In the genomic region with DNA sequence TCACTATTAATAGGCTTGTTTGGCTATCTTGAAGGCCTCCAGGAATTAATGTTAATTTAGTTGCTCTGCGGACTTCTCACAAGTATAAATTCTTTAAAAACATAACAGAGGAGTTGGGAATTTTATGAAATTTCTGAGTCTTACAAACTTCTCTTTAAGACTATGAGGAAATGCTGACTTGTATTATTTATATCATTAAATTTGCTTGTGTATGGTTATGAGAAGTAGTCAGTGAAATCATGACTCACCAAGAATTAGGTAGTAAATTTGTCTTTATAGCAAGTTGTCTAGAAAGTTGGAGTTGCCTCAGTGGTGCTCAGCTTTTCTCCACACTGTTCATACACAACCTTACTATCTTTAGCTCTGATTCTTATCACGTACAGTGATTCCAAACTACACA, we compare ENCODE assay signal across 28 cellular contexts.
"Had no signal": no experiment of that assay in that cellular context is flagged by ENCODE, and none has a peak within 500 bp of the region (broad histone marks: within the 10 kb centered on the region; RNA-seq: fewer than 3 reads in every experiment).

No MANE protein-coding gene starts in this region.

- ATAC-seq: activated CD8-positive, alpha-beta memory T cell treated with anti-CD3 and anti-CD28 coated beads, Interleukin-2, amount 10 ng/mL, durations not matched to agents 7 days and 5 days; activated naive CD4-positive, alpha-beta T cell treated with anti-CD3 and anti-CD28 coated beads, Interleukin-2, amount 50 U/mL, for 72 hours; activated naive CD8-positive, alpha-beta T cell treated with anti-CD3 and anti-CD28 coated beads, Interleukin-2, amount 50 U/mL, for 24 hours; SK-N-SH treated with all-trans-retinoic acid at 6 μM for 48 hours had no signal

- DNase-seq: activated B cell treated with CpG ODN at 0.5 μM for 24 hours; activated CD4-positive, alpha-beta T cell treated with anti-CD3 and anti-CD28 coated beads for 1 hour; activated CD4-positive, alpha-beta T cell treated with anti-CD3 and anti-CD28 coated beads, Interleukin-2, amount 10 ng/mL, durations not matched to agents 24 days and 14 days; activated CD4-positive, alpha-beta T cell treated with anti-CD3 and anti-CD28 coated beads, Interleukin-2, amount 50 U/mL, for 48 hours; activated CD8-positive, alpha-beta memory T cell treated with anti-CD3 and anti-CD28 coated beads, Interleukin-2, amount 10 ng/mL, durations not matched to agents 7 days and 5 days; activated effector memory CD4-positive, alpha-beta T cell treated with Interleukin-2 at 50 U/mL for 16 hours; activated naive CD4-positive, alpha-beta T cell treated with Interleukin-2 at 50 U/mL for 16 hours; activated naive CD8-positive, alpha-beta T cell treated with anti-CD3 and anti-CD28 coated beads, Interleukin-2, amount 50 U/mL, for 24 hours; activated T-cell treated with anti-CD3 and anti-CD28 coated beads, Interleukin-2, amount 50 U/mL, for 24 hours; amygdala; brain microvascular endothelial cell; cerebellar nuclear complex; MG63; MV-4-11; NCI-H1092 treated with DMSO at 0.1 percent for 48 hours; NCI-H1417 treated with DMSO at 0.1 percent for 48 hours; NCI-H1694; NCI-H2029; NCI-H2107; NCI-H510A treated with DMSO at 0.1 percent for 48 hours; NCI-H69; SHP77 had no signal

- H3K4me1 Mint-ChIP-seq: activated B cell treated with CpG ODN at 0.5 μM for 24 hours; activated CD4-positive, alpha-beta T cell treated with anti-CD3 and anti-CD28 coated beads, Interleukin-2, amount 10 ng/mL, durations not matched to agents 24 days and 14 days; activated naive CD8-positive, alpha-beta T cell treated with anti-CD3 and anti-CD28 coated beads, Interleukin-2, amount 50 U/mL, for 24 hours had no signal

- H3K27me3 Mint-ChIP-seq: activated CD8-positive, alpha-beta memory T cell treated with anti-CD3 and anti-CD28 coated beads, Interleukin-2, amount 10 ng/mL, durations not matched to agents 7 days and 5 days; activated naive CD8-positive, alpha-beta T cell treated with anti-CD3 and anti-CD28 coated beads, Interleukin-2, amount 50 U/mL, for 24 hours; activated T-cell treated with anti-CD3 and anti-CD28 coated beads, Interleukin-2, amount 50 U/mL, for 24 hours had no signal

- H3K36me3 Mint-ChIP-seq: activated naive CD4-positive, alpha-beta T cell treated with anti-CD3 and anti-CD28 coated beads, Interleukin-2, amount 50 U/mL, for 72 hours had no signal

- H3K27ac ChIP-seq: brain microvascular endothelial cell, KMS-11, SJSA1 had no signal

- H3K4me3 Mint-ChIP-seq: activated B cell treated with CpG ODN at 0.5 μM for 24 hours; activated CD4-positive, alpha-beta T cell treated with anti-CD3 and anti-CD28 coated beads, Interleukin-2, amount 10 ng/mL, durations not matched to agents 24 days and 14 days; activated CD8-positive, alpha-beta memory T cell treated with anti-CD3 and anti-CD28 coated beads, Interleukin-2, amount 10 ng/mL, durations not matched to agents 7 days and 5 days; activated naive CD8-positive, alpha-beta T cell treated with anti-CD3 and anti-CD28 coated beads, Interleukin-2, amount 50 U/mL, for 24 hours; activated T-cell treated with anti-CD3 and anti-CD28 coated beads, Interleukin-2, amount 50 U/mL, for 24 hours; activated T-helper 1 cell treated with anti-CD3 and anti-CD28 coated beads, Interleukin-12 subunit alpha, Interleukin-12 subunit beta, Interleukin-2, Interleukin-4 antibody, amounts not matched to agents 30 ng/mL and 10 ng/mL and 1 ng/mL, durations not matched to agents 14 hours and 24 hours and 36 hours; T-helper 1 cell treated with Interleukin-12 subunit alpha and Interleukin-12 subunit beta and Interleukin-4 antibody, amounts not matched to agents 30 μg/mL and 1 μg/mL, for 36 hours had no signal

- H3K27me3 ChIP-seq: brain microvascular endothelial cell, MG63, SJSA1 had no signal

- H3K4me2 ChIP-seq: KMS-11 had no signal

- H3K4me1 ChIP-seq: SJSA1 had no signal

- H3K27ac Mint-ChIP-seq: activated B cell treated with CpG ODN at 0.5 μM for 24 hours; activated CD4-positive, alpha-beta T cell treated with anti-CD3 and anti-CD28 coated beads, Interleukin-2, amount 10 ng/mL, durations not matched to agents 24 days and 14 days; activated CD8-positive, alpha-beta memory T cell treated with anti-CD3 and anti-CD28 coated beads, Interleukin-2, amount 10 ng/mL, durations not matched to agents 7 days and 5 days; activated naive CD4-positive, alpha-beta T cell treated with anti-CD3 and anti-CD28 coated beads, Interleukin-2, amount 50 U/mL, for 72 hours; activated naive CD8-positive, alpha-beta T cell treated with anti-CD3 and anti-CD28 coated beads, Interleukin-2, amount 50 U/mL, for 24 hours; activated T-cell treated with anti-CD3 and anti-CD28 coated beads, Interleukin-2, amount 50 U/mL, for 24 hours; activated T-helper 1 cell treated with anti-CD3 and anti-CD28 coated beads, Interleukin-12 subunit alpha, Interleukin-12 subunit beta, Interleukin-2, Interleukin-4 antibody, amounts not matched to agents 30 ng/mL and 10 ng/mL and 1 ng/mL, durations not matched to agents 14 hours and 24 hours and 36 hours; T-helper 1 cell treated with Interleukin-12 subunit alpha and Interleukin-12 subunit beta and Interleukin-4 antibody, amounts not matched to agents 30 μg/mL and 1 μg/mL, for 36 hours had no signal

- H3K9me3 Mint-ChIP-seq: activated CD4-positive, alpha-beta T cell treated with anti-CD3 and anti-CD28 coated beads, Interleukin-2, amount 10 ng/mL, durations not matched to agents 24 days and 14 days; activated naive CD8-positive, alpha-beta T cell treated with anti-CD3 and anti-CD28 coated beads, Interleukin-2, amount 50 U/mL, for 24 hours; activated T-cell treated with anti-CD3 and anti-CD28 coated beads, Interleukin-2, amount 50 U/mL, for 24 hours; activated T-helper 1 cell treated with anti-CD3 and anti-CD28 coated beads, Interleukin-12 subunit alpha, Interleukin-12 subunit beta, Interleukin-2, Interleukin-4 antibody, amounts not matched to agents 30 ng/mL and 10 ng/mL and 1 ng/mL, durations not matched to agents 14 hours and 24 hours and 36 hours; T-helper 1 cell treated with Interleukin-12 subunit alpha and Interleukin-12 subunit beta and Interleukin-4 antibody, amounts not matched to agents 30 μg/mL and 1 μg/mL, for 36 hours had no signal

- H3K9me3 ChIP-seq: SJSA1 had no signal

- H3K4me3 ChIP-seq: MG63, SJSA1 had no signal

- H3K9ac ChIP-seq: KMS-11 had no signal
